18 cellular contexts compared by ENCODE assay signal in the genomic region with DNA sequence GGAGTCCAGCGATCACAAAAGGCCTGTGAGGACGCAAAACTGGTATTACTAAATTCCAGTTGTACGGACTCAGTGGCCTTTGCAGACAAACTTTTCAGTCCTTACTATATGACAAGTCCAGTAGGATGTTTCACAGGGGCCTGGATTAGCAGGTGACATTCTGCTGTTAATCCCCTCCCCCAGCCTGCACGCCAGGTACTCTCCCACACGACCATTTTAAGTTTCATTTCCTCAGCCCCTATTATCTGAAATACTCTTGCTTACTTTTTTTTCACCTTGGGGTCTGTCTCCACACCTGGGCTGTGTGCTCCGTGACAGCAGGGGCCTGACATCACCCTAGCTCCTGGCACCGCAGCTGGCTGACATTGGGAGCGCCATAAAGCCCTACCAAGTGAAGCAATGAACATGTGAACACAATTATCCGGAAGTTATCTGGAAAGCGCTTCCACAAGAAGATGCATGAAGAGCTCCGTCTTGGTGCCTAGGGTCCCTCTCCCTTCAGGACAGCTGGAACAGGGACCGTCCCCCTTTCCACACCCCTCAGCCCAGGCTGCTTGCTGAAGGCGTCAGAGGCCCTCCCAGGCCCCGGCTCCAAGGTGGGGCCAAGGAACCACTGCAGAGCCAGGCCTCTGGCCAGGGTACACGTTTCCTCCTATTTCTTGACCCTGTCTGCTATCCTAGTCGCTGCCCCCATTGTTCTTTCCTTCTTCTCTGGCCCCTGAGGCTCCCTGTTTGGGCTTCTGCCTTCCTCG.
"Had no signal": no experiment of that assay in that cellular context is flagged by ENCODE, and none has a peak within 500 bp of the region (broad histone marks: within the 10 kb centered on the region; RNA-seq: fewer than 3 reads in every experiment).

No MANE protein-coding gene starts in this region.

- H3K36me3 ChIP-seq: prostate gland, thyroid gland had no signal

- H3K9me3 ChIP-seq: mucosa of descending colon, prostate gland, thyroid gland had no signal

- DNase-seq: activated CD4-positive, alpha-beta memory T cell treated with anti-CD3 and anti-CD28 coated beads for 36 hours; activated CD4-positive, alpha-beta T cell treated with anti-CD3 and anti-CD28 coated beads for 36 hours; activated gamma-delta T cell treated with Interleukin-2 at 50 U/mL for 16 hours; activated naive CD8-positive, alpha-beta T cell treated with anti-CD3 and anti-CD28 coated beads for 36 hours; activated T-cell treated with anti-CD3 and anti-CD28 coated beads for 4 hours; amygdala; central memory CD4-positive, alpha-beta T cell; endodermal cell; foreskin keratinocyte; mesenchymal stem cell; mucosa of descending colon; naive B cell; stimulated activated CD4-positive, alpha-beta T cell treated with anti-CD3 and anti-CD28 coated beads, Interleukin-4, amount 100 ng/mL, for 4 hours; stimulated activated naive CD4-positive, alpha-beta T cell had no signal

- ATAC-seq: activated CD4-positive, alpha-beta T cell treated with anti-CD3 and anti-CD28 coated beads for 36 hours; foreskin keratinocyte; mucosa of descending colon; sciatic nerve had no signal

- H3K4me3 ChIP-seq: mucosa of descending colon, prostate gland, thyroid gland had no signal

- H3K27ac ChIP-seq: epithelial cell of prostate, foreskin keratinocyte, prostate gland, thyroid gland had no signal

- H3K27me3 ChIP-seq: foreskin keratinocyte, thyroid gland had no signal

- H3K4me1 ChIP-seq: prostate gland had no signal
